10 cellular contexts compared by ENCODE assay signal in the genomic region with DNA sequence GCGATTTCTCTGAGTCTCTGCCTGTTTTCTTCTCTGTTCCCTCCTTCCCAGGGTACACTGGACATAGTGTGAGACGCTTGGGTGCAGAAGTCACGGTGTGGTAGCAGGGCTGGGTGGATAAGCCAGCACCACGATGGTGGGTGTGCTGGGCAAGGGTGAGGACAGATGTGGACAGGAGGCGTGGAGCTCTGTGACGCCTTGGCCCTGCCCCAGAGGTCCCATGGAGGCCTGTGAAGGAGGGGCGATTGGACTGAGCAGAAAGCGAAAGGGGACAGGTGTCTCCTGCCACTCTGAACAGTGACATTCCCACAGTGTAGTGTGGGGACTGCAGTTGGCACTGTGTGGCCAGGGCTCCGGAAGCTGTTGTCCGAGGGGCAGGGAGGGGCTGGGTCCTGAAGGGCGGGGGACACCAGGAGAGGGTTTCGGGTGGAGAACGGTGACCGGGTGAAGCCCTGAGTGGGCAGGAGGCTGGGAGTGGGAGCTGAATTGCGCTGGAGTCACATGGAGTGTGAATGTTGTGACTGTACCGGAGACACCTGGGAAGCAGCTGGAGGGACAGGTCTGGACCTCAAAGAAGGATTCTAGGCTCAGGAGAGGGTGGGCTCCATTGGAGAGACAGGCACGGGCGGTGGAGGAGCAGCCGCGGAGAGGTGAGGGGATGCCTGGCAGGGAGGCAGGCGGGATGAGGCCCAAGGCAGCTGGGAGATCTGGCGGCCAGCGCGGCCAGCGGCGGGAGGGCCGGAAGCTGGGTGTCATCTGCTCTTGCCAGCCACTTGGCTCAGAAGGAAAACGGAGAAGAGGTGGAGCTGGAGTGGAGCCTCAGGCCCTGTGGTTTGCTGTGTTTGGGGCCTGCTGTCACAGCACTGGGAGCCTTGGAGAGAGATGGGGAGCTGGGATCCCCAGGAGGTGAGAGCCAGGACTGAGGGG. TPM values are rescaled to one million over a fixed set of nuclear protein-coding genes. Genes with fewer than 3 reads are reported as not detected.
A peak's percentile ranks its signal among the peaks of the same experiment; 100 is the strongest.
DNase-seq lines count a peak whose midpoint lies in the region; ATAC-seq lines count a peak whose summit lies in the region.
"Had no signal": no experiment of that assay in that cellular context is flagged by ENCODE, and none has a peak within 500 bp of the region (broad histone marks: within the 10 kb centered on the region; RNA-seq: fewer than 3 reads in every experiment).

No MANE protein-coding gene starts in this region.

- ATAC-seq in GM18498 (IDR thresholded peaks at IDR 0.05; ENCODE audit: unreplicated experiment) = no peak
- ATAC-seq in HG02763 (IDR thresholded peaks at IDR 0.05; ENCODE audit: unreplicated experiment) = no peak
- ATAC-seq: GM12878 had no signal

- intact Hi-C loops in head of caudate nucleus (cut with DNase I) = no loop called here

- H3K27me3 ChIP-seq in SJCRH30 = no peaks in the 10 kb centered on the region

- H3K36me3 ChIP-seq in SJCRH30 = no peaks in the 10 kb centered on the region

- no peaks in the 10 kb centered on the region for H3K9me3 ChIP-seq in SJCRH30 (replicated peaks)

- peak overlapping the region; percentile 45 for H3K4me3 ChIP-seq in SJCRH30
- H3K4me3 ChIP-seq: GM12878 had no signal

- peak; percentile 37 for DNase-seq in DMS153 treated with DMSO at 0.1 percent for 48 hours (lab: John Stamatoyannopoulos, UW; ENCODE audit: unreplicated experiment)
- DNase-seq in SJCRH30 = peak; percentile 79 to 88
- DNase-seq in head of caudate nucleus = peak in 37 of 42 donors; percentile 51 to 87 (median 72)
- DNase-seq in retina = peak; percentile 51
- no peak for DNase-seq in HK-2 (ENCODE audit: unreplicated experiment)
- DNase-seq in kidney tubule cell (ENCODE audit: low spot score) = no peak

- H3K27ac ChIP-seq in SJCRH30 = peak overlapping the region; percentile 70
- H3K27ac ChIP-seq: HL-60 had no signal

- peaks cover 31% of the 10 kb centered on the region for H3K4me1 ChIP-seq in SJCRH30

RNA-seq across cellular contexts. Expression of gene TBC1D24, which starts 7.5 kb away (rescaled TPM):
- total RNA-seq in SJCRH30 (2014; rRNA removed; shearing (Covaris generic)) = 19.8 and 21.8 TPM in 2 replicates

RNA-seq across cellular contexts. Expression of gene NTN3, which starts 11.3 kb away (rescaled TPM):
- 5.1 and 5.6 TPM in 2 replicates for total RNA-seq in SJCRH30 (2014; rRNA removed; shearing (Covaris generic))
- total RNA-seq: GM12878 had no signal

RNA-seq across cellular contexts. Expression of gene TEDC2, which starts 22.5 kb away (rescaled TPM):
- total RNA-seq in SJCRH30 (2014; rRNA removed; shearing (Covaris generic)) = 26.0 and 30.9 TPM in 2 replicates

RNA-seq across cellular contexts. Expression of gene ATP6V0C, which starts 31.3 kb away (rescaled TPM):
- 28.7 and 28.8 TPM in 2 replicates for total RNA-seq in SJCRH30 (2014; rRNA removed; shearing (Covaris generic))

RNA-seq across cellular contexts. Expression of gene AMDHD2, which starts 37.7 kb away (rescaled TPM):
- 14.8 and 16.1 TPM in 2 replicates for total RNA-seq in SJCRH30 (2014; rRNA removed; shearing (Covaris generic))

Comparison
In these comparisons a context has a peak if more than half of its experiments do, and no peak if none do; other contexts are left out.
1. DNase-seq: peak in DMS153 treated with DMSO at 0.1 percent for 48 hours (single experiment), SJCRH30 (2 of 2), head of caudate nucleus (37 of 42) and retina (single experiment); none in HK-2 (single experiment) and kidney tubule cell (single experiment).